19 cellular contexts compared by ENCODE assay signal in genomic region chr1:216958569-216958968, GRCh38.
"Had no signal": no experiment of that assay in that cellular context is flagged by ENCODE, and none has a peak within 500 bp of the region (broad histone marks: within the 10 kb centered on the region; RNA-seq: fewer than 3 reads in every experiment).

No MANE protein-coding gene starts in this region.

- H3K36me3 ChIP-seq: colonic mucosa, esophagus squamous epithelium, left lung, prostate gland, sigmoid colon, stomach had no signal

- H3K27ac ChIP-seq: colonic mucosa, esophagus squamous epithelium, left lung, parathyroid adenoma, prostate gland, sigmoid colon, stomach had no signal

- H3K4me3 ChIP-seq: colonic mucosa, esophagus squamous epithelium, left lung, prostate gland, sigmoid colon, stomach had no signal

- DNase-seq: cerebellar nuclear complex; colonic mucosa; dermis blood vessel endothelial cell; esophagus squamous epithelium; islet precursor cell; left lung; mesendoderm; naive thymus-derived CD4-positive, alpha-beta T cell; nephron progenitor cell; retina; sigmoid colon; small intestine; stimulated activated CD4-positive, alpha-beta T cell treated with anti-CD3 and anti-CD28 coated beads, Interleukin-12 subunit alpha, Interleukin-12 subunit beta, amount 100 ng/mL, for 4 hours; stimulated activated naive CD4-positive, alpha-beta T cell; stomach; substantia nigra; trophoblast cell had no signal

- H2AFZ ChIP-seq: parathyroid adenoma had no signal

- ATAC-seq: left lung; naive thymus-derived CD4-positive, alpha-beta T cell had no signal

- H3K4me1 ChIP-seq: colonic mucosa, esophagus squamous epithelium, left lung, parathyroid adenoma, prostate gland, sigmoid colon, stomach had no signal

- H3K9ac ChIP-seq: parathyroid adenoma had no signal

- H3K27me3 ChIP-seq: colonic mucosa, esophagus squamous epithelium, left lung, sigmoid colon, stomach had no signal

- H3K9me3 ChIP-seq: colonic mucosa, esophagus squamous epithelium, prostate gland, sigmoid colon, stomach had no signal
